ENCODE assay signal across 36 cellular contexts in the genomic region with DNA sequence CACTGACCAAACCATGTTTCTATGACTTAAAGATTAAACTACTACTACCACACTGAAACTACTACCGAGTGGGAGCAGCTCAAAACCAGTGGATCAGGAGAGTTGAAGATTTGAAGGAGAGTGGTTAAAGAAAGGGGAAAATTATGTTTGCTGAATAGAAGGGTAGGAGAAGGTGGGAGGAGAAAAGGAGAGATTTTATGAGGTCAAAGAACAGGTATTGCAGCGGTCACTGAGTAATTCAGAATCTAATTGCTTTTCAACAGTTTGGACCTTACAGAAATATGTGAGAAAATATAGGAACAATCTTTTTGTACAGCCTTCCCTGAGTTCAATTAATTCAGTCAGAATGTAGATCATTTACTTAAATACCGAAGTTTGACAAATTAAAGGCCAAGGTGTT. TPM values are rescaled to one million over a fixed set of nuclear protein-coding genes. Genes with fewer than 3 reads are reported as not detected.
"Had no signal": no experiment of that assay in that cellular context is flagged by ENCODE, and none has a peak within 500 bp of the region (broad histone marks: within the 10 kb centered on the region; RNA-seq: fewer than 3 reads in every experiment).

No MANE protein-coding gene starts in this region.

- DNase-seq: Karpas-422, Kasumi-1, MG63, MM.1S, MV-4-11, NCI-H1048, NCI-H1092, NCI-H1092 treated with DMSO at 0.1 percent for 48 hours, NCI-H1105, NCI-H1105 treated with DMSO at 0.1 percent for 48 hours, NCI-H1417, NCI-H1417 treated with DMSO at 0.1 percent for 48 hours, NCI-H1436, NCI-H1436 treated with DMSO at 0.1 percent for 48 hours, NCI-H146, NCI-H1694, NCI-H1694 treated with DMSO at 0.1 percent for 48 hours, NCI-H187, NCI-H187 treated with DMSO at 0.1 percent for 48 hours, NCI-H1930, NCI-H2029, NCI-H2029 treated with DMSO at 0.1 percent for 48 hours, NCI-H2081, NCI-H2081 treated with DMSO at 0.1 percent for 48 hours, NCI-H2107, NCI-H2171, NCI-H2171 treated with DMSO at 0.1 percent for 48 hours, NCI-H2227 treated with DMSO at 0.1 percent for 48 hours, NCI-H226, NCI-H345, NCI-H446, NCI-H446 treated with DMSO at 0.1 percent for 48 hours, NCI-H510A, NCI-H510A treated with DMSO at 0.1 percent for 48 hours, NCI-H524 had no signal

- H3K36me3 ChIP-seq: MG63 had no signal

- H3K4me3 ChIP-seq: MG63 had no signal

- H3K9me3 ChIP-seq: MG63 had no signal

RNA-seq across cellular contexts. Expression of a gene that starts 24.6 kb away (rescaled TPM):
- total RNA-seq: MCF 10A had no signal
